ENCODE assay signal across 36 cellular contexts in genomic region chr18:36114738-36115137, GRCh38.
"Had no signal": no experiment of that assay in that cellular context is flagged by ENCODE, and none has a peak within 500 bp of the region (broad histone marks: within the 10 kb centered on the region; RNA-seq: fewer than 3 reads in every experiment).

No MANE protein-coding gene starts in this region.

- H3K27ac ChIP-seq: adrenal gland, body of pancreas, brain microvascular endothelial cell, WERI-Rb-1 had no signal

- FAIRE-seq: astrocyte, TTC549 had no signal

- H3K4me3 ChIP-seq: adrenal gland, body of pancreas, breast epithelium had no signal

- DNase-seq: activated CD4-positive, alpha-beta memory T cell treated with anti-CD3 and anti-CD28 coated beads for 36 hours; activated CD4-positive, alpha-beta T cell treated with anti-CD3 and anti-CD28 coated beads for 1 hour; activated CD4-positive, alpha-beta T cell treated with anti-CD3 and anti-CD28 coated beads for 36 hours; activated CD4-positive, alpha-beta T cell treated with anti-CD3 and anti-CD28 coated beads, Interleukin-2, amount 10 ng/mL, durations not matched to agents 24 days and 14 days; activated CD4-positive, alpha-beta T cell treated with anti-CD3 and anti-CD28 coated beads, Interleukin-2, amount 50 U/mL, for 1 hour; activated CD4-positive, alpha-beta T cell treated with anti-CD3 and anti-CD28 coated beads, Interleukin-2, amount 50 U/mL, for 4 hours; activated CD4-positive, CD25-positive, alpha-beta regulatory T cell; activated CD8-positive, alpha-beta memory T cell treated with anti-CD3 and anti-CD28 coated beads, Interleukin-2, amount 50 U/mL, for 4 hours; activated CD8-positive, alpha-beta T cell treated with anti-CD3 and anti-CD28 coated beads for 36 hours; activated effector memory CD4-positive, alpha-beta T cell treated with anti-CD3 and anti-CD28 coated beads, Interleukin-2, amount 50 U/mL, for 16 hours; activated gamma-delta T cell treated with Interleukin-2 at 50 U/mL for 16 hours; activated naive CD4-positive, alpha-beta T cell; activated naive CD4-positive, alpha-beta T cell treated with anti-CD3 and anti-CD28 coated beads for 36 hours; activated naive CD4-positive, alpha-beta T cell treated with anti-CD3 and anti-CD28 coated beads, Interleukin-2, amount 50 U/mL, for 16 hours; activated naive CD8-positive, alpha-beta T cell treated with anti-CD3 and anti-CD28 coated beads for 36 hours; activated T-cell treated with anti-CD3 and anti-CD28 coated beads for 4 hours; activated T-cell treated with anti-CD3 and anti-CD28 coated beads, Interleukin-2, amount 50 U/mL, for 1 hour; activated T-cell treated with anti-CD3 and anti-CD28 coated beads, Interleukin-2, amount 50 U/mL, for 4 hours; activated T-cell treated with anti-CD3 and anti-CD28 coated beads, Interleukin-2, amount 50 U/mL, for 72 hours; adrenal gland; amniotic stem cell; aorta; body of pancreas; brain microvascular endothelial cell; central memory CD4-positive, alpha-beta T cell; T-helper 1 cell; T-helper 2 cell; T-helper 9 cell; WERI-Rb-1 had no signal

- ATAC-seq: activated CD4-positive, alpha-beta T cell treated with anti-CD3 and anti-CD28 coated beads for 36 hours; activated CD4-positive, CD25-positive, alpha-beta regulatory T cell treated with anti-CD3 and anti-CD28 coated beads, Interleukin-2, amount 50 U/mL, for 24 hours; activated CD8-positive, alpha-beta T cell treated with anti-CD3 and anti-CD28 coated beads for 36 hours; activated naive CD4-positive, alpha-beta T cell treated with anti-CD3 and anti-CD28 coated beads, Interleukin-2, amount 50 U/mL, for 72 hours; activated T-cell treated with anti-CD3 and anti-CD28 coated beads, Interleukin-2, amount 50 U/mL, for 4 hours; activated T-cell treated with anti-CD3 and anti-CD28 coated beads, Interleukin-2, amount 50 U/mL, for 72 hours; activated T-helper 17 cell treated with anti-CD3 and anti-CD28 coated beads, Interleukin-2, amount 50 U/mL, for 72 hours; body of pancreas; WTC11 had no signal

- H3K4me1 ChIP-seq: adrenal gland, breast epithelium had no signal

- H3K9me3 ChIP-seq: adrenal gland, body of pancreas, breast epithelium had no signal

- H3K27me3 ChIP-seq: adrenal gland, body of pancreas, brain microvascular endothelial cell, breast epithelium had no signal
